In genomic region chr19:38693380-38694223, GRCh38 we compare ENCODE assay signal across 1 cellular context.
TF ChIP-seq lines count a peak whose summit lies in the region.

No MANE protein-coding gene starts in this region.

TF ChIP-seq in HEK293, 187 proteins besides CTCF, POLR2A, EP300 and RAD21 (continued from another document):
- TF ChIP-seq ZEB2 (tag by site-specific recombination; IDR thresholded peaks at IDR 0.05) = peak; percentile 34; the same call in 1 of the 2 replicates
- TF ChIP-seq PRDM6 (tag by site-specific recombination; IDR thresholded peaks at IDR 0.05) = no peak
- TF ChIP-seq ZBTB17 (tag by site-specific recombination; IDR thresholded peaks at IDR 0.05) = peak; percentile 64; the same call in 1 of the 2 replicates
- no peak for TF ChIP-seq ZNF202 (tag by site-specific recombination; IDR thresholded peaks at IDR 0.05; ENCODE audit: borderline replicate concordance)
- no peak for TF ChIP-seq ZNF510 (tag by site-specific recombination; IDR thresholded peaks at IDR 0.05; ENCODE audit: insufficient replicate concordance)
- TF ChIP-seq ZNF626 (tag by site-specific recombination; IDR thresholded peaks at IDR 0.05) = no peak
- TF ChIP-seq ZNF629 (tag by site-specific recombination; IDR thresholded peaks at IDR 0.05) = peak; percentile 65
- peak; percentile 85 for TF ChIP-seq SP7 (tag by site-specific recombination; IDR thresholded peaks at IDR 0.05)
- peak; percentile 32; the same call in 1 of the 2 replicates for TF ChIP-seq SP2 (tag by site-specific recombination; IDR thresholded peaks at IDR 0.05)
- no peak for TF ChIP-seq BCL11A (tag by site-specific recombination; IDR thresholded peaks at IDR 0.05; ENCODE audit: low read depth)
- no peak for TF ChIP-seq ZNF768 (tag by site-specific recombination; IDR thresholded peaks at IDR 0.05)
- no peak for TF ChIP-seq ZBTB7A (tag by site-specific recombination; IDR thresholded peaks at IDR 0.05; ENCODE audit: low read depth)
- TF ChIP-seq HIC1 (tag by site-specific recombination; IDR thresholded peaks at IDR 0.05) = peak; percentile 71
- peak; percentile 47; the same call in 1 of the 2 replicates for TF ChIP-seq ZBTB21 (tag by site-specific recombination; IDR thresholded peaks at IDR 0.05)
- TF ChIP-seq RBAK (tag by site-specific recombination; IDR thresholded peaks at IDR 0.05) = no peak
- no peak for TF ChIP-seq ZNF621 (tag by site-specific recombination; IDR thresholded peaks at IDR 0.05)
- 0 out of 2 replicates have a peak, but pooled peaks have one; percentile 47 for TF ChIP-seq EGR2 (tag by site-specific recombination; IDR thresholded peaks at IDR 0.05; ENCODE audit: low read depth)
- no peak for TF ChIP-seq ZNF785 (tag by site-specific recombination; IDR thresholded peaks at IDR 0.05)
- TF ChIP-seq ZNF24 (tag by site-specific recombination; IDR thresholded peaks at IDR 0.05) = peak; percentile 96
- TF ChIP-seq TRIM28 (IDR thresholded peaks at IDR 0.05; ENCODE audit: borderline replicate concordance, low read length) = no peak
TF ChIP-seq in HEK293: peak in this region for 17.
